In the genomic region with DNA sequence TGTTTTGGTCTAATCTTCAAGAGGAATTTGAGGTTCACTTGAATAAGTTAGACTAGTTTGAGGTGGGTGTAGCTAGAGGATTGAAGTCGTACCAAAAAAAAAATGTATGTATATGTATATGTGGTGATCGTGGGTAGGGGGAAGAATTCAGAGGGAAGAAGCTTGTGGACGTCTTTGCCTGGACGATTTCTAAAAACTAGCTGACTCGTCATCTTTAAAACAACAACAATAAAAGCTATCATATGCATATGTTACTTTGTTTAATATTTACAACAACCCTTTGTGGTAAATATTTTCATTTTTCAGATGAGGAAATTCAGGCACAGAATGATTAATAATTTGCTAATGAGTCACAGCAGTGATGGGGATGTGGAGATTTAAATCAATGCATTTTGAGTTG, we compare ENCODE assay signal across 25 cellular contexts.
"Had no signal": no experiment of that assay in that cellular context is flagged by ENCODE, and none has a peak within 500 bp of the region (broad histone marks: within the 10 kb centered on the region; RNA-seq: fewer than 3 reads in every experiment).

No MANE protein-coding gene starts in this region.

- H3K27ac Mint-ChIP-seq: activated CD8-positive, alpha-beta T cell treated with anti-CD3 and anti-CD28 coated beads for 36 hours; activated naive CD4-positive, alpha-beta T cell treated with anti-CD3 and anti-CD28 coated beads, Interleukin-2, amount 50 U/mL, for 72 hours; dendritic cell treated with granulocyte-macrophage colony-stimulating factor and Interleukin-4, amounts not matched to agents 40 ng/mL and 50 ng/mL, for 4 days; endodermal cell had no signal

- H3K9me3 Mint-ChIP-seq: activated CD8-positive, alpha-beta T cell treated with anti-CD3 and anti-CD28 coated beads for 36 hours; activated naive CD4-positive, alpha-beta T cell treated with anti-CD3 and anti-CD28 coated beads, Interleukin-2, amount 50 U/mL, for 72 hours; central memory CD8-positive, alpha-beta T cell; dendritic cell treated with granulocyte-macrophage colony-stimulating factor and Interleukin-4, amounts not matched to agents 40 ng/mL and 50 ng/mL, for 4 days; endodermal cell; naive thymus-derived CD8-positive, alpha-beta T cell; neural crest cell had no signal

- H3K27me3 ChIP-seq: gastrocnemius medialis, pancreas, tibial nerve had no signal

- H3K4me3 Mint-ChIP-seq: activated CD8-positive, alpha-beta T cell treated with anti-CD3 and anti-CD28 coated beads for 36 hours; central memory CD8-positive, alpha-beta T cell; dendritic cell treated with granulocyte-macrophage colony-stimulating factor and Interleukin-4, amounts not matched to agents 40 ng/mL and 50 ng/mL, for 4 days; endodermal cell; naive thymus-derived CD8-positive, alpha-beta T cell; neural crest cell had no signal

- H3K27me3 Mint-ChIP-seq: activated CD8-positive, alpha-beta T cell treated with anti-CD3 and anti-CD28 coated beads for 36 hours; central memory CD8-positive, alpha-beta T cell; dendritic cell treated with granulocyte-macrophage colony-stimulating factor and Interleukin-4, amounts not matched to agents 40 ng/mL and 50 ng/mL, for 4 days; naive thymus-derived CD8-positive, alpha-beta T cell had no signal

- DNase-seq: activated CD4-positive, alpha-beta T cell treated with anti-CD3 and anti-CD28 coated beads for 1 hour; activated CD4-positive, alpha-beta T cell treated with anti-CD3 and anti-CD28 coated beads, Interleukin-2, amount 50 U/mL, for 1 hour; activated CD8-positive, alpha-beta T cell treated with anti-CD3 and anti-CD28 coated beads for 36 hours; activated naive CD4-positive, alpha-beta T cell; activated T-cell treated with anti-CD3 and anti-CD28 coated beads, Interleukin-2, amount 50 U/mL, for 48 hours; endodermal cell; gastrocnemius medialis; glutamatergic neuron; islet precursor cell; left cardiac atrium; mesenchymal stem cell; naive thymus-derived CD8-positive, alpha-beta T cell; nucleus accumbens; pancreas; stimulated activated CD4-positive, alpha-beta T cell treated with anti-CD3 and anti-CD28 coated beads, Interleukin-1b, Interleukin-23, amount 100 ng/mL, for 48 hours; stimulated activated naive CD4-positive, alpha-beta T cell; T-helper 2 cell had no signal

- H3K36me3 ChIP-seq: pancreas, prostate gland had no signal

- H3K4me1 ChIP-seq: prostate gland had no signal

- H3K4me3 ChIP-seq: gastrocnemius medialis, pancreas, prostate gland, smooth muscle cell, tibial nerve had no signal

- H3K4me2 ChIP-seq: smooth muscle cell had no signal

- ATAC-seq: activated CD8-positive, alpha-beta T cell treated with anti-CD3 and anti-CD28 coated beads for 36 hours; activated naive CD4-positive, alpha-beta T cell treated with anti-CD3 and anti-CD28 coated beads, Interleukin-2, amount 50 U/mL, for 72 hours; gastrocnemius medialis; left cardiac atrium; naive thymus-derived CD8-positive, alpha-beta T cell; pancreas had no signal

- H3K27ac ChIP-seq: epithelial cell of prostate, gastrocnemius medialis, pancreas, prostate gland, tibial nerve had no signal

- H3K9me3 ChIP-seq: gastrocnemius medialis, pancreas, prostate gland, tibial nerve had no signal
